8 cellular contexts compared by ENCODE assay signal in the genomic region with DNA sequence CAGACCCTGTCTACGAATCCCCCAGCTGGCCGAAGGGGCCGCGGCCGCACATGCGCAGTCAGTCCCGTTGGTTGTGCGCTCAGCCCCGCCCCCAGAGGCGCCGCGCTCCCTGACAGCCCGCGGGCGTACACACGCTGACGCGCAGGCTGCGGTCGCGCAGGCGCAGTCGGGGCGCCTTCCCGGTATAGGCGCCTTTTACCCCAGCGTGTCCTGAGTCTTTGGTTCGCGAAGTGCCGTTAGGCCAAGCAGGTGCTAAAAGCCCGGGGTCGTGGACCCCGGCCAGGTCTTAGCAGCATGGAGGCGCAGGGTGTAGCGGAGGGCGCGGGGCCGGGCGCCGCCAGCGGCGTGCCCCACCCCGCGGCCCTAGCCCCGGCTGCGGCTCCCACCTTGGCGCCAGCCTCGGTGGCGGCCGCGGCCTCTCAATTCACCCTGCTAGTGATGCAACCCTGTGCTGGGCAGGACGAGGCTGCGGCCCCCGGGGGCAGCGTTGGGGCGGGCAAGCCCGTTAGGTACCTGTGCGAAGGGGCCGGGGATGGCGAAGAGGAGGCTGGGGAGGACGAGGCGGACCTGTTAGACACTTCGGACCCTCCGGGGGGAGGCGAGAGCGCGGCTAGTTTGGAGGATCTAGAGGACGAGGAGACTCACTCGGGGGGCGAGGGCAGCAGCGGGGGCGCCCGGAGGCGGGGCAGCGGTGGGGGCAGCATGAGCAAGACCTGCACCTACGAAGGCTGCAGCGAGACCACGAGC. TPM values are rescaled to one million over a fixed set of nuclear protein-coding genes. Genes with fewer than 3 reads are reported as not detected.
DNase-seq lines count a peak whose midpoint lies in the region; ATAC-seq lines count a peak whose summit lies in the region.

A gene with protein sequence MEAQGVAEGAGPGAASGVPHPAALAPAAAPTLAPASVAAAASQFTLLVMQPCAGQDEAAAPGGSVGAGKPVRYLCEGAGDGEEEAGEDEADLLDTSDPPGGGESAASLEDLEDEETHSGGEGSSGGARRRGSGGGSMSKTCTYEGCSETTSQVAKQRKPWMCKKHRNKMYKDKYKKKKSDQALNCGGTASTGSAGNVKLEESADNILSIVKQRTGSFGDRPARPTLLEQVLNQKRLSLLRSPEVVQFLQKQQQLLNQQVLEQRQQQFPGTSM (plus strand): TSS at position 159 of the 747 bp plus-strand sequence. CDS start 136 bp downstream, at position 295.

- H3K9me3 ChIP-seq in mesodermal cell (ENCODE audit: control insufficient read depth, low read length) = no peaks in the 10 kb centered on the region

- no peaks in the 10 kb centered on the region for H3K36me3 ChIP-seq in mesodermal cell (ENCODE audit: control insufficient read depth, insufficient read depth, low read length)

- no peak within 1 kb of the TSS for H3K27ac ChIP-seq in mesodermal cell (ENCODE audit: low read depth, low read length, severe bottlenecking)

- H3K9me3 Mint-ChIP-seq in effector memory CD8-positive, alpha-beta T cell = no peaks in the 10 kb centered on the region

- peaks cover 17 to 24% of the 10 kb centered on the region in 2 donors for H3K27me3 Mint-ChIP-seq in effector memory CD8-positive, alpha-beta T cell

- H3K4me3 ChIP-seq in mesodermal cell (ENCODE audit: extremely low read depth, insufficient read depth, low read length, poor library complexity, severe bottlenecking) = peak within 1 kb of the TSS; percentile 75

- H3K4me1 Mint-ChIP-seq in effector memory CD8-positive, alpha-beta T cell (ENCODE audit: low read depth in 2 of 2) = peaks cover 31 to 47% of the 10 kb centered on the region in 2 donors

- DNase-seq in COLO668 (lab: John Stamatoyannopoulos, UW; ENCODE audit: unreplicated experiment) (peak; percentile 99), HK-2 (ENCODE audit: unreplicated experiment) (peak; percentile 77), NOMO-1 treated with DMSO at 0.1 percent for 48 hours (lab: John Stamatoyannopoulos, UW; ENCODE audit: unreplicated experiment) (peak; percentile 80)
- DNase-seq in activated CD8-positive, alpha-beta memory T cell treated with anti-CD3 and anti-CD28 coated beads for 4 hours (ENCODE audit: low read depth in 2 of 2) = peak; percentile 81 to 85
- peak; percentile 83 to 84 (median 83) for DNase-seq in effector memory CD8-positive, alpha-beta T cell
- DNase-seq in stimulated activated CD8-positive, alpha-beta memory T cell treated with anti-CD3 and anti-CD28 coated beads, Interleukin-15, amount 100 ng/mL, for 24 hours (ENCODE audit: low read depth) = peak; percentile 85

- WGBS in mesodermal cell (ENCODE audit: insufficient coverage in 2 of 2), 2 experiments = 0 to 1% methylated on average over 64 to 66 of the region's 78 CpGs

- H3K4me1 ChIP-seq in mesodermal cell (ENCODE audit: control insufficient read depth, insufficient read depth, low read length, poor library complexity, severe bottlenecking) = no peaks in the 10 kb centered on the region

- H3K36me3 Mint-ChIP-seq in effector memory CD8-positive, alpha-beta T cell (ENCODE audit: insufficient read depth) = peaks cover 10% of the 10 kb centered on the region

- ATAC-seq in GM19455 (IDR thresholded peaks at IDR 0.05; ENCODE audit: unreplicated experiment) = peak; percentile 84
- peak; percentile 89 for ATAC-seq in effector memory CD8-positive, alpha-beta T cell (replicated peaks)

- peak within 1 kb of the TSS; percentile 82 to 98 for H3K27ac Mint-ChIP-seq in effector memory CD8-positive, alpha-beta T cell

- H3K4me3 Mint-ChIP-seq in effector memory CD8-positive, alpha-beta T cell = peak within 1 kb of the TSS; percentile 95

RNA-seq across cellular contexts. Expression of the gene that starts here (rescaled TPM):
- polyA plus RNA-seq in mesodermal cell (2013, experiment 1 of 2) = 8.0 TPM
- polyA plus RNA-seq in mesodermal cell (2013, experiment 2 of 2) = 8.9 TPM
